21 cellular contexts compared by ENCODE assay signal in the genomic region with DNA sequence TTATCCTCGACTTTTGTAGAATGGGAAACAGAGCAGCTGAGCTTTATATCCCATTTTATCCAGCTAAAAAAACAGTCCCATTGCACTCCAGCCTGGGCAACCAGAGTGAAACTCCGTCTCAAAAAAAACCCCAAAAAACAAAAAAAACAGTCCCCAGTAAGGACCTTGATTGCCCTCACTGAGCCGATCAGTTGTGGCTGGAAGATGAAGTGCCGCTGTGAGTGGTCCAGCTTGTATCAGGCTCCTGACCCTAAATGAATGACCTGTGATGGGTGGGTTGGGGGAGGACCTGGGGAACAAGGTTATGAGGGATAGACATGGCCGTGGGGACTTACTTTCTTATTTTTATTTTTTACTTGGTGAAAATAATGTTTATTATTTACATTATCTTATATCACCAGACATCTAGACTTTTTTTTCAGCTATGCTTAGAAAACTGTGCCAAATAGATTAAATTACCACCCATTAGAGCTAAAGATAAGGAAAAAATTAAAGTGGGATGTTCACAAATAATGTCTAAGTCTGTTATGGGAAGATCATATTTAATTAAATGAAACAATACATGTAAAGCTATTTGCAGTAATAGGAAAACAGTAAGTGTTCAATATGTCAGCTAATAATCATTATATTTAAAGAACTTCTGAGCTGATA. TPM values are rescaled to one million over a fixed set of nuclear protein-coding genes. Genes with fewer than 3 reads are reported as not detected.
DNase-seq lines count a peak whose midpoint lies in the region; ATAC-seq, FAIRE-seq and TF ChIP-seq lines count a peak whose summit lies in the region.
"Had no signal": no experiment of that assay in that cellular context is flagged by ENCODE, and none has a peak within 500 bp of the region (broad histone marks: within the 10 kb centered on the region; RNA-seq: fewer than 3 reads in every experiment).

No MANE protein-coding gene starts in this region.

- H3K4me2 ChIP-seq in GM12878 (ENCODE audit: control insufficient read depth, insufficient read depth), result no peak overlapping the region
- H3K4me2 ChIP-seq: A549, BLaER1 had no signal

- H3K9ac ChIP-seq in GM12878 (ENCODE audit: control insufficient read depth, insufficient read depth, low read length), result no peak overlapping the region
- H3K9ac ChIP-seq: BLaER1 had no signal

- in situ Hi-C loops in GM12878 (cut with MboI), result no loop called here

- no peaks in the 10 kb centered on the region for H3K9me3 ChIP-seq in BE2C
- H3K9me3 ChIP-seq in GM12878 (replicated peaks; ENCODE audit: control insufficient read depth, insufficient read depth, low read length), result no peaks in the 10 kb centered on the region
- no peaks in the 10 kb centered on the region for H3K9me3 ChIP-seq in stomach
- no peaks in the 10 kb centered on the region for H3K9me3 ChIP-seq in esophagus muscularis mucosa
- H3K9me3 ChIP-seq: A549, BLaER1, Caco-2 had no signal

- no peak overlapping the region for H2AFZ ChIP-seq in GM12878 (ENCODE audit: control insufficient read depth, low read depth, low read length)

- no peaks in the 10 kb centered on the region for H3K27me3 ChIP-seq in BE2C
- H3K27me3 ChIP-seq in GM12878 (replicated peaks in 1 of 2; ENCODE audit: control insufficient read depth in 2 of 2, insufficient read depth in 2 of 2, low read length in 1 of 2), result no peaks in the 10 kb centered on the region; a peak in 1 of 4 replicates
- H3K27me3 ChIP-seq in stomach, result peaks cover 0 to 9% (median 0%) of the 10 kb centered on the region in 3 donors
- H3K27me3 ChIP-seq in esophagus muscularis mucosa, result peaks cover 0 to 7% (median 0%) of the 10 kb centered on the region in 4 donors
- H3K27me3 ChIP-seq: BLaER1 had no signal

- TF ChIP-seq CTCF in BE2C (IDR thresholded peaks at IDR 0.05; ENCODE audit: low read depth, low read length) (no peak), GM12878 (IDR thresholded peaks at IDR 0.05 in 2 of 3, conservative IDR thresholded peaks at IDR 0.05 in 1 of 3; ENCODE audit: control insufficient read depth in 2 of 3, extremely low read depth in 1 of 3, insufficient read depth in 1 of 3, low read depth in 3 of 3, low read length in 3 of 3) (no peak), stomach (IDR thresholded peaks at IDR 0.05) (no peak), esophagus muscularis mucosa (IDR thresholded peaks at IDR 0.05) (no peak)

- H3K79me2 ChIP-seq in GM12878 (ENCODE audit: control insufficient read depth, insufficient read depth, low read length), result no peaks in the 10 kb centered on the region

- H3K4me3 ChIP-seq in BE2C (ENCODE audit: low read depth, low read length), result no peak overlapping the region
- no peak overlapping the region for H3K4me3 ChIP-seq in GM12878
- no peak overlapping the region for H3K4me3 ChIP-seq in stomach
- no peak overlapping the region for H3K4me3 ChIP-seq in esophagus muscularis mucosa
- H3K4me3 ChIP-seq: A549, BLaER1 had no signal

- POLR2A ChIA-PET in GM12878 (lab: Charles Lee), result interaction anchor here (1.0 kb wide), 1 partner anchor 29 kb away, joined by 3 read pairs; no protein-coding TSS in a partner anchor

- DNase-seq in BE2C (peak; percentile 17), SK-N-DZ (ENCODE audit: low spot score) (peak; percentile 38), GM12878 (ENCODE audit: low read depth, low spot score) (no peak), retina (peak; percentile 14), stomach (no peak), esophagus muscularis mucosa (ENCODE audit: extremely low spot score) (no peak), NCI-H1048 (lab: John Stamatoyannopoulos, UW) (no peak)
- DNase-seq: 8988T; Caco-2; CD4-positive, CD25-positive, alpha-beta regulatory T cell; CD8-positive, alpha-beta T cell; DMS153; DMS79 treated with DMSO at 0.1 percent for 48 hours; GF-D8; H7; HCEC 1CT had no signal

- H3K27ac ChIP-seq in GM12878 (ENCODE audit: control insufficient read depth, insufficient read depth) (no peak overlapping the region), stomach (no peak overlapping the region), esophagus muscularis mucosa (replicated peaks in 1 of 4) (no peak overlapping the region)
- H3K27ac ChIP-seq: A549, BLaER1, C4-2B had no signal

- CTCF ChIA-PET in GM12878 (lab: Yijun Ruan, JAX), result interaction anchor here (1.0 to 1.3 kb wide), 2 partner anchors 20 to 28 kb away, joined by 3 read pairs; no protein-coding TSS in a partner anchor

- peaks cover 13% of the 10 kb centered on the region for H3K4me1 ChIP-seq in BE2C
- H3K4me1 ChIP-seq in GM12878 (ENCODE audit: control insufficient read depth, insufficient read depth, low read length), result no peaks in the 10 kb centered on the region
- H3K4me1 ChIP-seq in stomach, result no peaks in the 10 kb centered on the region
- H3K4me1 ChIP-seq in esophagus muscularis mucosa, result no peaks in the 10 kb centered on the region
- H3K4me1 ChIP-seq: A549, BLaER1, Caco-2 had no signal

- no peaks in the 10 kb centered on the region for H4K20me1 ChIP-seq in GM12878 (ENCODE audit: control insufficient read depth, insufficient read depth)
- H4K20me1 ChIP-seq: BLaER1 had no signal

- no peak for TF ChIP-seq RAD21 in GM12878 (IDR thresholded peaks at IDR 0.05; ENCODE audit: insufficient read depth, low read depth, low read length)

- H3K36me3 ChIP-seq in BE2C (no peaks in the 10 kb centered on the region), GM12878 (ENCODE audit: control insufficient read depth in 2 of 2, insufficient read depth in 2 of 2, low read length in 1 of 2) (no peaks in the 10 kb centered on the region), stomach (no peaks in the 10 kb centered on the region), esophagus muscularis mucosa (no peaks in the 10 kb centered on the region)
- H3K36me3 ChIP-seq: BLaER1 had no signal

- WGBS in GM12878 (ENCODE audit: insufficient coverage, insufficient replicate concordance, low lambda C conversion rate, missing lambda C conversion rate), result 53% methylated on average over 5 of the region's 5 CpGs
- 59 to 70% (median 63%) methylated on average over 5 of the region's 5 CpGs for WGBS in stomach, 5 donors
- WGBS in esophagus muscularis mucosa, result 66% methylated on average over 5 of the region's 5 CpGs

- RAD21 ChIA-PET in GM12878 (lab: Charles Lee; ENCODE audit: unreplicated experiment), result interaction anchor here (0.5 kb wide), 1 partner anchor 78 kb away, joined by 4 read pairs; no protein-coding TSS in a partner anchor

- SMC1A ChIA-PET in GM12878 (lab: Charles Lee; ENCODE audit: uncharacterized antibody, unreplicated experiment), result interaction anchor here (0.6 to 2.3 kb wide), 6 partner anchors 12 to 143 kb away, joined by 3 to 7 read pairs (median 3); no protein-coding TSS in a partner anchor

- no peak for TF ChIP-seq POLR2A in GM12878 (IDR thresholded peaks at IDR 0.05; ENCODE audit: low read depth, low read length)
- TF ChIP-seq POLR2A in stomach (IDR thresholded peaks at IDR 0.05), result no peak
- no peak for TF ChIP-seq POLR2A in esophagus muscularis mucosa (IDR thresholded peaks at IDR 0.05; ENCODE audit: low read depth)

- FAIRE-seq in GM12878 (lab: Jason Lieb, UNC), result no peak
- FAIRE-seq: A549, GM12892, H1 had no signal

- TF ChIP-seq EP300 in GM12878 (IDR thresholded peaks at IDR 0.05; ENCODE audit: borderline replicate concordance in 1 of 2, control insufficient read depth in 1 of 2, low read depth in 2 of 2, low read length in 2 of 2) (no peak), stomach (IDR thresholded peaks at IDR 0.05) (no peak), esophagus muscularis mucosa (IDR thresholded peaks at IDR 0.05) (no peak)

- no TSS peak for BruUV-seq in GM12878 (replicated peaks; lab: Mats Ljungman, UMichigan)

- ATAC-seq in GM12878, result peak; percentile 52
- ATAC-seq: A549; CD8-positive, alpha-beta T cell had no signal

- intact Hi-C loops in GM12878 (cut with micrococcal nuclease; ENCODE audit: unreplicated experiment), result no loop called here
- intact Hi-C loops in stomach (cut with DNase I; ENCODE audit: low total_unique reads), result no loop called here
- intact Hi-C loops in esophagus muscularis mucosa (cut with DNase I), result no loop called here

TF ChIP-seq in GM12878, 131 proteins besides CTCF, POLR2A, EP300 and RAD21 (continues in another document):
- TF ChIP-seq SPI1 (IDR thresholded peaks at IDR 0.05; ENCODE audit: borderline replicate concordance, insufficient read depth, low read depth, low read length) (no peak), SUZ12 (IDR thresholded peaks at IDR 0.05; ENCODE audit: unreplicated experiment) (no peak), SUPT20H (IDR thresholded peaks at IDR 0.05; ENCODE audit: borderline replicate concordance, control insufficient read depth, low read depth, low read length) (no peak)

RNA-seq across cellular contexts. Expression of a gene that starts 10.8 kb away (rescaled TPM):
- 2.9 TPM for polyA plus RNA-seq in BE2C (2012; ENCODE audit: insufficient read depth, insufficient read length, low read depth)
- 7.2 and 8.0 TPM in 2 replicates for polyA plus RNA-seq in SK-N-DZ (2014; cell fraction: cytosol; rRNA removed)
- polyA plus RNA-seq in SK-N-DZ (2014; cell fraction: nucleus; rRNA removed), result 12.0 and 13.3 TPM in 2 replicates
- 51.4 and 53.5 TPM in 2 replicates for total RNA-seq in GM12878 (2013; cell fraction: nucleolus; rRNA removed)
- total RNA-seq in GM12878 (2014; rRNA removed) (11.0 and 12.8 TPM in 2 replicates), GM12878 (2014; rRNA removed; fragmentation: Illumina TruSeq; extraction: Trizol) (19.3 and 20.6 TPM in 2 replicates), GM12878 (2021) (36.9 and 41.8 TPM in 2 replicates), stomach (1 to 10 TPM in 3 of 5 donors, under 1 TPM in 1, not detected in 1; 0.87 to 3.9 (median 2.5) TPM), esophagus muscularis mucosa (1 to 10 TPM; 1.5 to 3.0 (median 2.2) TPM)
- polyA plus RNA-seq in GM12878 (2011; ENCODE audit: low read depth), result 8.1 TPM
- polyA plus RNA-seq in GM12878 (2011; rRNA removed) (26.2 and 31.4 TPM in 2 replicates), GM12878 (2014; fragmentation: Illumina TruSeq; extraction: Trizol) (36.1 and 50.7 TPM in 2 replicates), GM12878 (2014; fragmentation: Nextera tagmentation; extraction: Ambion mirVana) (10 to 100 TPM in 1 of 2 experiments, 1 to 10 TPM in 1; 7.9 to 11.9 TPM), GM12878 (2014; rRNA removed) (24.0 and 24.5 TPM in 2 replicates), GM12878 (2016; fragmentation: Nextera tagmentation; extraction: Ambion mirVana) (10 to 100 TPM in 1 of 2 experiments, 1 to 10 TPM in 1; 5.7 to 11.4 TPM), stomach (1 to 10 TPM in 2 of 3 donors, under 1 TPM in 1; 0.85 to 1.4 (median 1.4) TPM)
- 25.4 and 28.4 TPM in 2 replicates for polyA plus RNA-seq in GM12878 (2011; cell fraction: cytosol; rRNA removed)
- 19.6 and 26.4 TPM in 2 replicates for polyA plus RNA-seq in GM12878 (2011; cell fraction: nucleus; rRNA removed)
- 10.1 and 12.2 TPM in 2 replicates for polyA plus RNA-seq in GM12878 (2012)
- 36.3 and 48.4 TPM in 2 replicates for polyA minus RNA-seq in GM12878 (2011; rRNA and poly(A)+ RNA removed)
- 11.5 and 14.9 TPM in 2 replicates for polyA minus RNA-seq in GM12878 (2011; cell fraction: cytosol; rRNA and poly(A)+ RNA removed)
- 23.8 and 32.9 TPM in 2 replicates for polyA minus RNA-seq in GM12878 (2011; cell fraction: nucleus; rRNA and poly(A)+ RNA removed)

Comparison
In these comparisons a context has a peak if more than half of its experiments do, and no peak if none do; other contexts are left out.
1. DNase-seq: peak in BE2C (single experiment), SK-N-DZ (single experiment) and retina (single experiment); none in GM12878 (single experiment), stomach (single experiment), esophagus muscularis mucosa (single experiment) and NCI-H1048 (single experiment).